8 cellular contexts compared by ENCODE assay signal in the genomic region with DNA sequence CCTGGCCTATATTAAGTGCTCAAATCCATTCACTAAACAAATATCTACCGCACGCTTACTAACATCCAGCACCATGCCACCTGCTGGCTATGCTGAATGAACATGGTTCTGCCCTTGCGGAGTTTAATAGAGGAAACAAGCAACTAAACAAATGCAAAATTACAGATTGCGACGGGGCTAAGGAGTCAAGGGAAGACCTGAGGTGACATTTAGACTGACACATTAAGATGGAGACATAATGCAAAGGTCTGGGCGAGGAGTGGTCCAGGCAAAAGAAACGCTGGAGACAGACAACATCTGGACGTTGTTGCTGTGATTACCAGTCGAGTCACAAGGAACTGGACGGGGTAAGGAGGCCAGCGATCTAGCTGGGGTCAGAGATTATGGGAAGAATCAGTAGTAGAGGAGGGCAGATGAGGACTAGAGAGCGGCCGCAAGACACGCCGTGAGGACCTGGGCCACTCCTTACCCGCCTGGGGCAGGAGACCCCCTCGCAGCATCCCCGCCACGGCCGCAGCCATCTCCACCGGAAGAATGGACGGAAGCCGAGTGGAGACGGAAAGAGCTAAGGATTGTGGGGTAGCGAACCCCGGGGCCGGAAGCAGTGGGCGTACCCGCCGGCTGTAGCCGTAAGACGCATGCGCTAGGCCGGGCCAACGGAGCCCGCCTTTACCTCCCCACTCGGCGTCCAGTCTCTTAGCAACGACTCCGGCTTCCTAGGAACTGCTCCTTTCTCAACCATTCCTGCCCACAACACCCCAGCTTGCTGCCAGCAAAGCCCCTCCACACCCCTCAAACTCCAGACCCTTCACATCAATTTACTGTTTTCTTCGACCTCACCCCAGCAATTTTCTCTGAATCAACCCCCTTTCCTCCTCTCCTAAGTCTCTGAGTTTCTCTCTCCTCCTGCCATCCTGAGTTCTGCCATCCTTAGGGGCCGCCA. TPM values are rescaled to one million over a fixed set of nuclear protein-coding genes. Genes with fewer than 3 reads are reported as not detected.
DNase-seq lines count a peak whose midpoint lies in the region; ATAC-seq and TF ChIP-seq lines count a peak whose summit lies in the region.

TSS of gene LRRC46 (plus strand) at position 680 of the 943 bp plus-strand sequence. CDS start 320 bp downstream, outside the sequence.
TSS of gene MRPL10 (minus strand) at position 551 of the 943 bp plus-strand sequence. CDS start at position 521, 30 bp downstream.

- no peaks in the 10 kb centered on the region for H3K9me3 Mint-ChIP-seq in activated T-helper 2 cell treated with anti-CD3 and anti-CD28 coated beads, Interferon-gamma antibody, Interleukin-2, Interleukin-4, amounts not matched to agents 10 μg/mL and 5 μg/mL and 100 μg/mL, durations not matched to agents 14 hours and 24 hours and 36 hours
- H3K9me3 Mint-ChIP-seq in nephron, result no peaks in the 10 kb centered on the region

- peak; percentile 87 for ATAC-seq in stimulated activated naive CD8-positive, alpha-beta T cell treated with anti-CD3 and anti-CD28 coated beads, Interleukin-15, Interleukin-2, amounts not matched to agents 100 U/mL and 50 U/mL, for 24 hours

- TF ChIP-seq CTCF in LNCaP clone FGC (IDR thresholded peaks at IDR 0.05; ENCODE audit: control insufficient read depth, extremely low read depth, insufficient read depth), result peak; percentile 52
- TF ChIP-seq CTCF in fibroblast of the aortic adventitia (IDR thresholded peaks at IDR 0.05; ENCODE audit: insufficient read depth, low read length), result peak; percentile 53
- peak in 2 of 3 experiments; percentile 43 to 53 for TF ChIP-seq CTCF in nephron (IDR thresholded peaks at IDR 0.05; ENCODE audit: unreplicated experiment in 3 of 3)

- peaks cover 32% of the 10 kb centered on the region for H3K4me1 Mint-ChIP-seq in activated T-helper 2 cell treated with anti-CD3 and anti-CD28 coated beads, Interferon-gamma antibody, Interleukin-2, Interleukin-4, amounts not matched to agents 10 μg/mL and 5 μg/mL and 100 μg/mL, durations not matched to agents 14 hours and 24 hours and 36 hours (ENCODE audit: low read depth)
- H3K4me1 Mint-ChIP-seq in nephron, result peaks cover 15% of the 10 kb centered on the region

- H3K4me3 Mint-ChIP-seq in activated T-helper 2 cell treated with anti-CD3 and anti-CD28 coated beads, Interferon-gamma antibody, Interleukin-2, Interleukin-4, amounts not matched to agents 10 μg/mL and 5 μg/mL and 100 μg/mL, durations not matched to agents 14 hours and 24 hours and 36 hours (ENCODE audit: low read depth), result peak within 1 kb of the TSS; percentile 99
- peak within 1 kb of the TSS; percentile 90 to 93 (median 92) for H3K4me3 Mint-ChIP-seq in nephron

- DNase-seq in ELR (ENCODE audit: low read depth), result peak; percentile 97
- peak; percentile 60 for DNase-seq in GOT3 (lab: John Stamatoyannopoulos, UW)
- peak; percentile 71 for DNase-seq in LNCaP clone FGC (ENCODE audit: low read depth)
- DNase-seq in RPMI8226, result peak; percentile 92
- peak; percentile 90 for DNase-seq in activated T-helper 2 cell treated with anti-CD3 and anti-CD28 coated beads, Interferon-gamma antibody, Interleukin-2, Interleukin-4, amounts not matched to agents 10 μg/mL and 5 μg/mL and 100 μg/mL, durations not matched to agents 14 hours and 24 hours and 36 hours (ENCODE audit: low spot score)
- DNase-seq in fibroblast of the aortic adventitia (ENCODE audit: low read depth), result peak; percentile 92
- DNase-seq in stimulated activated naive CD8-positive, alpha-beta T cell treated with anti-CD3 and anti-CD28 coated beads, Interleukin-15, Interleukin-2, amounts not matched to agents 100 U/mL and 50 U/mL, for 24 hours, result peak; percentile 95

- H3K27me3 Mint-ChIP-seq in activated T-helper 2 cell treated with anti-CD3 and anti-CD28 coated beads, Interferon-gamma antibody, Interleukin-2, Interleukin-4, amounts not matched to agents 10 μg/mL and 5 μg/mL and 100 μg/mL, durations not matched to agents 14 hours and 24 hours and 36 hours (ENCODE audit: low read depth), result no peaks in the 10 kb centered on the region
- H3K27me3 Mint-ChIP-seq in nephron (ENCODE audit: low read depth), result no peaks in the 10 kb centered on the region

- intact Hi-C loops in activated T-helper 2 cell treated with anti-CD3 and anti-CD28 coated beads, Interferon-gamma antibody, Interleukin-2, Interleukin-4, amounts not matched to agents 10 μg/mL and 5 μg/mL and 100 μg/mL, durations not matched to agents 14 hours and 24 hours and 36 hours (cut with micrococcal nuclease), result loop anchor here (1.0 kb wide), 2 partner anchors 10 kb away; partner anchors contain the start of genes OSBPL7 and SCRN2

- peaks cover 21% of the 10 kb centered on the region for H3K36me3 Mint-ChIP-seq in activated T-helper 2 cell treated with anti-CD3 and anti-CD28 coated beads, Interferon-gamma antibody, Interleukin-2, Interleukin-4, amounts not matched to agents 10 μg/mL and 5 μg/mL and 100 μg/mL, durations not matched to agents 14 hours and 24 hours and 36 hours (ENCODE audit: low read depth)
- peaks cover 23% of the 10 kb centered on the region for H3K36me3 Mint-ChIP-seq in nephron (ENCODE audit: low read depth)

- H3K27ac Mint-ChIP-seq in activated T-helper 2 cell treated with anti-CD3 and anti-CD28 coated beads, Interferon-gamma antibody, Interleukin-2, Interleukin-4, amounts not matched to agents 10 μg/mL and 5 μg/mL and 100 μg/mL, durations not matched to agents 14 hours and 24 hours and 36 hours, result peak within 1 kb of the TSS; percentile 94
- peak within 1 kb of the TSS; percentile 52 to 92 (median 90) for H3K27ac Mint-ChIP-seq in nephron

- H3K4me3 ChIP-seq in LNCaP clone FGC (ENCODE audit: low read depth, low read length) (peak within 1 kb of the TSS; percentile 98), fibroblast of the aortic adventitia (ENCODE audit: low read depth, low read length) (peak within 1 kb of the TSS; percentile 79)

RNA-seq across cellular contexts. Expression of gene LRRC46, which starts in this region (rescaled TPM):
- 0.64 and 0.92 TPM in 2 replicates for total RNA-seq in activated T-helper 2 cell treated with anti-CD3 and anti-CD28 coated beads, Interferon-gamma antibody, Interleukin-2, Interleukin-4, amounts not matched to agents 10 μg/mL and 5 μg/mL and 100 μg/mL, durations not matched to agents 14 hours and 24 hours and 36 hours
- total RNA-seq in fibroblast of the aortic adventitia (ENCODE audit: low replicate concordance), result 0.16 TPM in 1 of 2 replicates, not detected in the other

RNA-seq across cellular contexts. Expression of gene MRPL10, which starts in this region (rescaled TPM):
- total RNA-seq in activated T-helper 2 cell treated with anti-CD3 and anti-CD28 coated beads, Interferon-gamma antibody, Interleukin-2, Interleukin-4, amounts not matched to agents 10 μg/mL and 5 μg/mL and 100 μg/mL, durations not matched to agents 14 hours and 24 hours and 36 hours, result 52.2 and 54.1 TPM in 2 replicates
- total RNA-seq in fibroblast of the aortic adventitia (ENCODE audit: low replicate concordance), result 5.8 and 28.0 TPM in 2 replicates

Comparison
In these comparisons a context has a peak if more than half of its experiments do, and no peak if none do; other contexts are left out.
1. Peak in every context shown above with its lines: DNase-seq, ATAC-seq and H3K4me3 ChIP-seq.